Comparison of ENCODE assay signal across 8 cellular contexts in the genomic region with DNA sequence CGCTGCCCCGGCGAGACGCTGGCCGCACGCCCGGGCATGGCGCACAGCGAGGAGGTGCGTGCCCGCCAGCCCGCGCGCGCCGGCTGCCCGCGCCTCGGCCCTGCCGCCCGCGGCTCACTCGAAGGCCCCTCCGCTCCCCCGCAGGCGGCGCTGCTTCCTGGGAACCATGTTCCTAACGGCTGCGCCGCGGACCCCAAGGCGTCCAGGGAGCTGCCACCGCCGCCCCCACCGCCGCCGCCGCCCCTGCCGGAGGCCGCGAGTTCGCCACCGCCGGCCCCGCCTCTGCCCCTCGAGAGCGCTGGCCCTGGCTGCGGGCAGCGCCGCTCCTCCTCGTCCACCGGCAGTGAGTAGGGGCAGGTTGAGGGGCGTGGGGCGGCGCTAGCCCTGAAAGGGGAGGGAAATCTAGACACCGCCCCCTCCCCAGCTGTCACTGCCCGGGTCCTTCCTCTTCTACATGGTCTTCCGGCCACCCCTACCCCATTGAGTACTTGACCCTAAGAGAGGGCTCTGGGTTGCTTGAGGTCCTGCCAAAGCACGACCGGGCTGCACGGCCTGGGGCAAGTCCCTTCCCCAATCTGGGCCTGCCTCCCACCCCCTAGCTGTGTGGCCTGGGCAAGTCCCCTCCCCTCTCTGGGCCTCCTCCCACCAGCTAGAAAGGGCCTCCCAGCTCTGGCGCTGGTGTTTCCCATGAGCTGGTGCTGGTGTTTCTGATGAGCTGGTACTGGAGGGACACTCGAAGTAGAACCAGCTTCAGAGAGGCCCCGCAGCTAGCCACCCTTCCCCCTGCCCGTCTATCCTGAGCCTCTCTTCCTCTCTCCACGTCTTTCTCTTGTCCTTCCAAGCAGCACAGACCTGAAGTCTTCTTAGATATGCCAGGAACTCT. TPM values are rescaled to one million over a fixed set of nuclear protein-coding genes. Genes with fewer than 3 reads are reported as not detected.
DNase-seq lines count a peak whose midpoint lies in the region; ATAC-seq and TF ChIP-seq lines count a peak whose summit lies in the region.

No MANE protein-coding gene starts in this region.

- H3K27me3 ChIP-seq in thyroid gland: peaks cover 17% of the 10 kb centered on the region

- H3K4me3 ChIP-seq in thyroid gland (replicated peaks in 1 of 3): no peak overlapping the region

- H3K36me3 ChIP-seq in thyroid gland: no peaks in the 10 kb centered on the region

- TF ChIP-seq CTCF in thyroid gland (IDR thresholded peaks at IDR 0.05): no peak

- H3K9me3 ChIP-seq in T-helper 17 cell (ENCODE audit: control insufficient read depth, low read length, poor library complexity, severe bottlenecking) (no peaks in the 10 kb centered on the region), thyroid gland (no peaks in the 10 kb centered on the region)

- H3K4me1 ChIP-seq in thyroid gland: peaks cover 0 to 20% of the 10 kb centered on the region in 2 donors

- peak; percentile 60 for DNase-seq in activated T-cell treated with anti-CD3 and anti-CD28 coated beads, Interleukin-2, amount 50 U/mL, for 1 hour
- no peak for DNase-seq in activated T-cell treated with anti-CD3 and anti-CD28 coated beads for 4 hours
- peak in 2 of 3 donors; percentile 43 to 50 for DNase-seq in T-helper 17 cell
- DNase-seq in left ventricle myocardium superior: peak; percentile 57
- peak; percentile 23 to 32 for DNase-seq in thyroid gland
- no peak for DNase-seq in H4 (ENCODE audit: low spot score)
- DNase-seq in NCI-H446 treated with DMSO at 0.1 percent for 48 hours (lab: John Stamatoyannopoulos, UW): no peak

- H3K27ac Mint-ChIP-seq in T-helper 17 cell: peak overlapping the region; percentile 87

- no peak for TF ChIP-seq POLR2A in thyroid gland (IDR thresholded peaks at IDR 0.05)

- H3K4me3 Mint-ChIP-seq in T-helper 17 cell: peak overlapping the region; percentile 86

- H3K4me1 Mint-ChIP-seq in T-helper 17 cell: peaks cover 34% of the 10 kb centered on the region

- intact Hi-C loops in left ventricle myocardium superior (cut with micrococcal nuclease) (no loop called here), thyroid gland (cut with DNase I) (no loop called here)

- H3K27ac ChIP-seq in thyroid gland: no peak overlapping the region

- WGBS in thyroid gland, 2 donors: 14 to 17% methylated on average over 6 to 7 of the region's 66 CpGs

- peaks cover 8% of the 10 kb centered on the region for H3K36me3 Mint-ChIP-seq in T-helper 17 cell (ENCODE audit: low read depth)

- H3K27me3 Mint-ChIP-seq in T-helper 17 cell: peaks cover 23% of the 10 kb centered on the region

- ATAC-seq in T-helper 17 cell: peak; percentile 74
- ATAC-seq in left ventricle myocardium superior: peak; percentile 55
- no peak for ATAC-seq in HG03457 (IDR thresholded peaks at IDR 0.05; ENCODE audit: unreplicated experiment)

RNA-seq across cellular contexts. Expression of gene TNFRSF25, which starts 17.0 kb away (rescaled TPM):
- 100 to 1,000 TPM; 393 to 433 TPM for total RNA-seq in T-helper 17 cell
- total RNA-seq in left ventricle myocardium superior: 10.8 TPM
- 10 to 100 TPM in 3 of 4 donors, 1 to 10 TPM in 1; 2.2 to 18.9 (median 10.7) TPM for total RNA-seq in thyroid gland
- total RNA-seq in H4 (2014; rRNA removed; shearing (Covaris generic)): 0.10 and 0.81 TPM in 2 replicates

RNA-seq across cellular contexts. Expression of gene ESPN, which starts 24.4 kb away (rescaled TPM):
- total RNA-seq in T-helper 17 cell: 10 to 100 TPM; 13.2 to 15.7 TPM
- total RNA-seq in left ventricle myocardium superior: 0.77 TPM
- 1 to 10 TPM in 1 of 4 donors, under 1 TPM in 1, not detected in 2; 0.67 to 5.2 TPM for total RNA-seq in thyroid gland
- total RNA-seq in H4 (2014; rRNA removed; shearing (Covaris generic)): not detected in 2 replicates

RNA-seq across cellular contexts. Expression of gene HES2, which starts 29.3 kb away (rescaled TPM):
- not detected for total RNA-seq in T-helper 17 cell
- not detected for total RNA-seq in left ventricle myocardium superior
- not detected for total RNA-seq in thyroid gland
- not detected in 2 replicates for total RNA-seq in H4 (2014; rRNA removed; shearing (Covaris generic))

RNA-seq across cellular contexts. Expression of gene PLEKHG5, which starts 42.5 kb away (rescaled TPM):
- total RNA-seq in T-helper 17 cell (10 to 100 TPM; 10.8 to 12.8 TPM), left ventricle myocardium superior (16.9 TPM), thyroid gland (10 to 100 TPM in 1 of 4 donors, 1 to 10 TPM in 3; 5.8 to 12.0 (median 8.4) TPM)
- total RNA-seq in H4 (2014; rRNA removed; shearing (Covaris generic)): 1.3 and 1.6 TPM in 2 replicates

RNA-seq across cellular contexts. Expression of gene ACOT7, which starts 55.4 kb away (rescaled TPM):
- total RNA-seq in T-helper 17 cell (1 to 10 TPM; 4.9 to 7.1 TPM), left ventricle myocardium superior (7.8 TPM), thyroid gland (10 to 100 TPM in 1 of 4 donors, 1 to 10 TPM in 3; 3.7 to 13.4 (median 6.3) TPM)
- total RNA-seq in H4 (2014; rRNA removed; shearing (Covaris generic)): 50.6 and 56.0 TPM in 2 replicates

Comparison
In these comparisons a context has a peak if more than half of its experiments do, and no peak if none do; other contexts are left out.
1. DNase-seq: peak in activated T-cell treated with anti-CD3 and anti-CD28 coated beads, Interleukin-2, amount 50 U/mL, for 1 hour (single experiment), T-helper 17 cell (2 of 3), left ventricle myocardium superior (single experiment) and thyroid gland (2 of 2); none in activated T-cell treated with anti-CD3 and anti-CD28 coated beads for 4 hours (single experiment), H4 (single experiment) and NCI-H446 treated with DMSO at 0.1 percent for 48 hours (single experiment).
2. RNA of gene TNFRSF25, which starts 17.0 kb away (total RNA-seq): 393 to 433 TPM in T-helper 17 cell; 2.2 to 18.9 TPM in thyroid gland, 10.8 TPM in left ventricle myocardium superior (single experiment) and 0.10 to 0.81 TPM in H4; every median in the first group is over 10 times any median in the second.